ENCODE assay signal across 25 cellular contexts in genomic region chr12:1579626-1580025, GRCh38. TPM values are rescaled to one million over a fixed set of nuclear protein-coding genes. Genes with fewer than 3 reads are reported as not detected.
DNase-seq lines count a peak whose midpoint lies in the region; ATAC-seq and TF ChIP-seq lines count a peak whose summit lies in the region.
"Had no signal": no experiment of that assay in that cellular context is flagged by ENCODE, and none has a peak within 500 bp of the region (broad histone marks: within the 10 kb centered on the region; RNA-seq: fewer than 3 reads in every experiment).

No MANE protein-coding gene starts in this region.

- no peak for TF ChIP-seq CTCF in choroid plexus epithelial cell (conservative IDR thresholded peaks at IDR 0.05; ENCODE audit: low read depth, low read length)
- no peak for TF ChIP-seq CTCF in neural crest cell (conservative IDR thresholded peaks at IDR 0.05)

- peaks cover 85% of the 10 kb centered on the region for H3K4me1 Mint-ChIP-seq in neural crest cell

- no peak overlapping the region for H3K4me3 ChIP-seq in choroid plexus epithelial cell (ENCODE audit: low read depth, low read length)
- H3K4me3 ChIP-seq: BLaER1 treated with 17β-estradiol and CSF1 and Interleukin-3, amounts not matched to agents 10 nM and 100 nM; colonic mucosa; gastroesophageal sphincter; left ventricle myocardium inferior; thyroid gland had no signal

- H3K4me3 Mint-ChIP-seq in neural crest cell, result peak overlapping the region; percentile 52
- H3K4me3 Mint-ChIP-seq: activated CD4-positive, alpha-beta T cell treated with anti-CD3 and anti-CD28 coated beads, Interleukin-2, amount 10 ng/mL, durations not matched to agents 7 days and 5 days; T-helper 2 cell treated with Interferon-gamma antibody and Interleukin-4, amounts not matched to agents 5 μg/mL and 100 μg/mL, for 36 hours had no signal

- H3K9me3 Mint-ChIP-seq in neural crest cell, result no peaks in the 10 kb centered on the region
- H3K9me3 Mint-ChIP-seq: activated CD4-positive, alpha-beta T cell treated with anti-CD3 and anti-CD28 coated beads, Interleukin-2, amount 10 ng/mL, durations not matched to agents 7 days and 5 days; T-helper 2 cell treated with Interferon-gamma antibody and Interleukin-4, amounts not matched to agents 5 μg/mL and 100 μg/mL, for 36 hours had no signal

- DNase-seq in AG20443 (ENCODE audit: low spot score) (peak; percentile 49), HT1080 (ENCODE audit: low read depth) (peak; percentile 20), choroid plexus epithelial cell (ENCODE audit: low read depth) (peak; percentile 19), neural crest cell (ENCODE audit: low read depth, low spot score) (no peak), NCI-H1092 treated with DMSO at 0.1 percent for 48 hours (lab: John Stamatoyannopoulos, UW) (no peak), medulla oblongata (ENCODE audit: extremely low spot score) (no peak)
- DNase-seq: activated CD4-positive, alpha-beta T cell treated with anti-CD3 and anti-CD28 coated beads, Interleukin-2, amount 10 ng/mL, durations not matched to agents 7 days and 5 days; activated T-cell treated with anti-CD3 and anti-CD28 coated beads, Interleukin-2, amount 50 U/mL, for 48 hours; colonic mucosa; hypothalamus; Kasumi-1; left ventricle myocardium inferior; NCI-H146; NCI-H446; nucleus accumbens; PC-3; Right ventricle myocardium superior; stimulated activated naive CD8-positive, alpha-beta T cell treated with anti-CD3 and anti-CD28 coated beads, Interleukin-15, Interleukin-2, amounts not matched to agents 100 U/mL and 50 U/mL, for 24 hours; thyroid gland had no signal

- H3K27ac Mint-ChIP-seq in neural crest cell (ENCODE audit: unreplicated experiment), result no peak overlapping the region
- H3K27ac Mint-ChIP-seq: activated CD4-positive, alpha-beta T cell treated with anti-CD3 and anti-CD28 coated beads, Interleukin-2, amount 10 ng/mL, durations not matched to agents 7 days and 5 days; T-helper 2 cell treated with Interferon-gamma antibody and Interleukin-4, amounts not matched to agents 5 μg/mL and 100 μg/mL, for 36 hours had no signal

- ATAC-seq in GM18868 (IDR thresholded peaks at IDR 0.05; ENCODE audit: unreplicated experiment), result no peak
- ATAC-seq: esophagus mucosa; gastroesophageal sphincter; PC-3; stimulated activated naive CD8-positive, alpha-beta T cell treated with anti-CD3 and anti-CD28 coated beads, Interleukin-15, Interleukin-2, amounts not matched to agents 100 U/mL and 50 U/mL, for 24 hours had no signal

- H3K36me3 Mint-ChIP-seq in neural crest cell (ENCODE audit: low read depth), result no peaks in the 10 kb centered on the region

- H3K27me3 Mint-ChIP-seq in neural crest cell (ENCODE audit: low read depth), result peaks cover 6% of the 10 kb centered on the region
- H3K27me3 Mint-ChIP-seq: activated CD4-positive, alpha-beta T cell treated with anti-CD3 and anti-CD28 coated beads, Interleukin-2, amount 10 ng/mL, durations not matched to agents 7 days and 5 days had no signal

RNA-seq across cellular contexts. Expression of gene FBXL14, which starts 14.8 kb away (rescaled TPM):
- 24.8 and 30.2 TPM in 2 replicates for total RNA-seq in HT1080 (2014; rRNA removed; shearing (Covaris generic))
- polyA plus RNA-seq in HT1080 (2015; cell fraction: cytosol; rRNA removed), result 13.8 and 14.1 TPM in 2 replicates
- polyA plus RNA-seq in HT1080 (2015; cell fraction: nucleus; rRNA removed), result 7.5 and 9.8 TPM in 2 replicates
- 28.0 and 33.7 TPM in 2 replicates for total RNA-seq in neural crest cell

RNA-seq across cellular contexts. Expression of gene WNT5B, which starts 49.4 kb away (rescaled TPM):
- 29.2 and 31.4 TPM in 2 replicates for total RNA-seq in HT1080 (2014; rRNA removed; shearing (Covaris generic))
- 1.5 and 2.0 TPM in 2 replicates for polyA plus RNA-seq in HT1080 (2015; cell fraction: cytosol; rRNA removed)
- polyA plus RNA-seq in HT1080 (2015; cell fraction: nucleus; rRNA removed), result 1.9 and 2.2 TPM in 2 replicates
- total RNA-seq in neural crest cell, result 14.0 and 14.2 TPM in 2 replicates
- total RNA-seq: pulmonary artery endothelial cell had no signal

Comparison
In these comparisons a context has a peak if more than half of its experiments do, and no peak if none do; other contexts are left out.
1. DNase-seq: peak in AG20443 (single experiment), HT1080 (single experiment) and choroid plexus epithelial cell (single experiment); none in neural crest cell (single experiment), NCI-H1092 treated with DMSO at 0.1 percent for 48 hours (single experiment) and medulla oblongata (single experiment).